In genomic region chr1:38039386-38039933, GRCh38 we compare ENCODE assay signal across 13 cellular contexts. TPM values are rescaled to one million over a fixed set of nuclear protein-coding genes. Genes with fewer than 3 reads are reported as not detected.
"Had no signal": no experiment of that assay in that cellular context is flagged by ENCODE, and none has a peak within 500 bp of the region (broad histone marks: within the 10 kb centered on the region; RNA-seq: fewer than 3 reads in every experiment).

No MANE protein-coding gene starts in this region.

- H3K36me3 ChIP-seq: pancreas, right lobe of liver had no signal

- H3K9me3 ChIP-seq: pancreas, right lobe of liver had no signal

- H3K4me3 ChIP-seq: hepatocyte, pancreas, right lobe of liver had no signal

- H2AFZ ChIP-seq: hepatocyte had no signal

- H3K27ac Mint-ChIP-seq: activated CD4-positive, alpha-beta T cell treated with anti-CD3 and anti-CD28 coated beads, Interleukin-2, amount 10 ng/mL, durations not matched to agents 7 days and 5 days; activated CD8-positive, alpha-beta T cell treated with anti-CD3 and anti-CD28 coated beads, Interleukin-2, amount 10 ng/mL, durations not matched to agents 7 days and 5 days; activated naive CD4-positive, alpha-beta T cell treated with anti-CD3 and anti-CD28 coated beads, Interleukin-2, amount 50 U/mL, for 24 hours; stimulated activated naive B cell treated with anti-CD40 and anti-IgM and Interleukin-4, amounts not matched to agents 10 μg/mL and 1 μg/mL and 100 μg/mL, for 72 hours had no signal

- H3K9me3 Mint-ChIP-seq: activated CD4-positive, alpha-beta T cell treated with anti-CD3 and anti-CD28 coated beads, Interleukin-2, amount 10 ng/mL, durations not matched to agents 7 days and 5 days; activated naive CD4-positive, alpha-beta T cell treated with anti-CD3 and anti-CD28 coated beads, Interleukin-2, amount 50 U/mL, for 24 hours; stimulated activated naive B cell treated with anti-CD40 and anti-IgM and Interleukin-4, amounts not matched to agents 10 μg/mL and 1 μg/mL and 100 μg/mL, for 72 hours had no signal

- H3K79me2 ChIP-seq: hepatocyte had no signal

- DNase-seq: activated CD4-positive, alpha-beta T cell treated with anti-CD3 and anti-CD28 coated beads, Interleukin-2, amount 10 ng/mL, durations not matched to agents 7 days and 5 days; activated CD8-positive, alpha-beta memory T cell treated with anti-CD3 and anti-CD28 coated beads, Interleukin-2, amount 50 U/mL, for 4 hours; activated CD8-positive, alpha-beta T cell treated with anti-CD3 and anti-CD28 coated beads, Interleukin-2, amount 10 ng/mL, durations not matched to agents 7 days and 5 days; activated gamma-delta T cell; dermis blood vessel endothelial cell; effector memory CD4-positive, alpha-beta T cell; pancreas; right lobe of liver; stimulated activated naive B cell treated with anti-CD40 and anti-IgM and Interleukin-4, amounts not matched to agents 10 μg/mL and 1 μg/mL and 100 μg/mL, for 72 hours had no signal

- ATAC-seq: activated CD4-positive, CD25-positive, alpha-beta regulatory T cell treated with anti-CD3 and anti-CD28 coated beads, Interleukin-2, amount 50 U/mL, for 24 hours; activated CD8-positive, alpha-beta T cell treated with anti-CD3 and anti-CD28 coated beads, Interleukin-2, amount 10 ng/mL, durations not matched to agents 7 days and 5 days; pancreas; stimulated activated naive B cell treated with anti-CD40 and anti-IgM and Interleukin-4, amounts not matched to agents 10 μg/mL and 1 μg/mL and 100 μg/mL, for 72 hours had no signal

- H3K36me3 Mint-ChIP-seq: activated naive CD4-positive, alpha-beta T cell treated with anti-CD3 and anti-CD28 coated beads, Interleukin-2, amount 50 U/mL, for 24 hours had no signal

- H3K4me2 ChIP-seq: hepatocyte had no signal

- H3K4me3 Mint-ChIP-seq: activated CD4-positive, alpha-beta T cell treated with anti-CD3 and anti-CD28 coated beads, Interleukin-2, amount 10 ng/mL, durations not matched to agents 7 days and 5 days; activated CD8-positive, alpha-beta T cell treated with anti-CD3 and anti-CD28 coated beads, Interleukin-2, amount 10 ng/mL, durations not matched to agents 7 days and 5 days; activated naive CD4-positive, alpha-beta T cell treated with anti-CD3 and anti-CD28 coated beads, Interleukin-2, amount 50 U/mL, for 24 hours; stimulated activated naive B cell treated with anti-CD40 and anti-IgM and Interleukin-4, amounts not matched to agents 10 μg/mL and 1 μg/mL and 100 μg/mL, for 72 hours had no signal

- FAIRE-seq: pancreas had no signal

- H3K27ac ChIP-seq: hepatocyte, pancreas, right lobe of liver had no signal

RNA-seq across cellular contexts. Expression of gene POU3F1, which starts 7.1 kb away (rescaled TPM):
- total RNA-seq: activated CD4-positive, alpha-beta T cell treated with anti-CD3 and anti-CD28 coated beads, Interleukin-2, amount 10 ng/mL, durations not matched to agents 7 days and 5 days; activated CD8-positive, alpha-beta T cell treated with anti-CD3 and anti-CD28 coated beads, Interleukin-2, amount 10 ng/mL, durations not matched to agents 7 days and 5 days; glomerular endothelial cell; hepatocyte had no signal
